In genomic region chr20:62580733-62581132, GRCh38 we compare ENCODE assay signal across 17 cellular contexts.
DNase-seq lines count a peak whose midpoint lies in the region; ATAC-seq, FAIRE-seq and TF ChIP-seq lines count a peak whose summit lies in the region.
"Had no signal": no experiment of that assay in that cellular context is flagged by ENCODE, and none has a peak within 500 bp of the region (broad histone marks: within the 10 kb centered on the region; RNA-seq: fewer than 3 reads in every experiment).

No MANE protein-coding gene starts in this region.

- in situ Hi-C loops in HepG2 (cut with HindIII; ENCODE audit: extremely low pct_ligation_motif_present, low pct_unique_long_range_greater_than_20kb): no loop called here

- H3K36me3 ChIP-seq in HepG2 (replicated peaks in 1 of 2; ENCODE audit: control insufficient read depth in 1 of 2, insufficient read depth in 2 of 2, low read length in 2 of 2) (no peaks in the 10 kb centered on the region), right lobe of liver (no peaks in the 10 kb centered on the region), PC-3 (ENCODE audit: low read depth, low read length) (no peaks in the 10 kb centered on the region)
- H3K36me3 ChIP-seq: HAP-1 had no signal

- no peak for TF ChIP-seq EP300 in HepG2 (IDR thresholded peaks at IDR 0.05; ENCODE audit: low read depth in 2 of 2, low read length in 2 of 2)
- TF ChIP-seq EP300 in HepG2 (CRISPR knock-in tag; IDR thresholded peaks at IDR 0.05; ENCODE audit: borderline replicate concordance): no peak

- CTCF ChIA-PET in HepG2 (lab: Yijun Ruan, JAX; ENCODE audit: low intra/inter-chr PET ratio, low total read pairs): no interaction called here
- CTCF ChIA-PET in PC-3 (lab: Charles Lee): no interaction called here

- DNase-seq in HepG2 (ENCODE audit: low spot score) (no peak), right lobe of liver (no peak), PC-3 (no peak), SW480 (ENCODE audit: low spot score) (peak; percentile 38), NCI-H1436 (lab: John Stamatoyannopoulos, UW) (no peak), NCI-H526 (lab: John Stamatoyannopoulos, UW) (no peak)
- no peak for DNase-seq in activated CD4-positive, alpha-beta T cell treated with anti-CD3 and anti-CD28 coated beads for 48 hours
- DNase-seq: CD8-positive, alpha-beta T cell; COR-L47; DND-41; GDM1; GOT3; HFFc6 had no signal

- no peaks in the 10 kb centered on the region for H3K9me3 ChIP-seq in HepG2 (ENCODE audit: low read length)
- no peaks in the 10 kb centered on the region for H3K9me3 ChIP-seq in right lobe of liver
- no peaks in the 10 kb centered on the region for H3K9me3 ChIP-seq in PC-3 (ENCODE audit: low read length)
- H3K9me3 ChIP-seq: HAP-1 had no signal

- H4K20me1 ChIP-seq in HepG2 (ENCODE audit: insufficient read depth, low read length) (peaks cover 27% of the 10 kb centered on the region; the same call in 1 of the 2 replicates), PC-3 (ENCODE audit: low read length) (no peaks in the 10 kb centered on the region)

- no peak for TF ChIP-seq RAD21 in HepG2 (CRISPR knock-in tag; IDR thresholded peaks at IDR 0.05)

- H3F3A ChIP-seq in PC-3 (ENCODE audit: low read length, unreplicated experiment): no peaks in the 10 kb centered on the region

- intact Hi-C loops in HepG2 (cut with micrococcal nuclease; ENCODE audit: unreplicated experiment) (loop anchor here (5.0 kb wide), 1 partner anchor 58 kb away; no protein-coding TSS in a partner anchor), right lobe of liver (cut with DNase I) (no loop called here), PC-3 (cut with micrococcal nuclease) (no loop called here)

- H2AFZ ChIP-seq in HepG2 (ENCODE audit: low read length): no peak overlapping the region
- H2AFZ ChIP-seq in PC-3 (ENCODE audit: low read length): no peak overlapping the region

- H3K4me3 ChIP-seq in HepG2 (replicated peaks in 1 of 3; ENCODE audit: insufficient read depth in 1 of 3, low read depth in 2 of 3, low read length in 3 of 3): no peak overlapping the region
- no peak overlapping the region for H3K4me3 ChIP-seq in right lobe of liver
- no peak overlapping the region for H3K4me3 ChIP-seq in PC-3 (ENCODE audit: low read length)
- H3K4me3 ChIP-seq: HAP-1 had no signal

- H3K9me2 ChIP-seq in PC-3 (replicated peaks; ENCODE audit: low read length): no peaks in the 10 kb centered on the region

- H3K4me1 ChIP-seq in HepG2 (ENCODE audit: insufficient read depth, low read length) (no peaks in the 10 kb centered on the region), right lobe of liver (no peaks in the 10 kb centered on the region), PC-3 (ENCODE audit: insufficient read depth, low read length) (no peaks in the 10 kb centered on the region)
- H3K4me1 ChIP-seq: HAP-1 had no signal

- no peak for FAIRE-seq in HepG2 (lab: Jason Lieb, UNC)
- FAIRE-seq: D721Med, GM12892, GM19239 had no signal

- no peak for TF ChIP-seq CTCF in HepG2 (CRISPR knock-in tag; IDR thresholded peaks at IDR 0.05)
- TF ChIP-seq CTCF in right lobe of liver (IDR thresholded peaks at IDR 0.05): no peak
- no peak for TF ChIP-seq CTCF in PC-3 (conservative IDR thresholded peaks at IDR 0.05; ENCODE audit: low read depth, low read length)

- WGBS in HepG2 (ENCODE audit: low lambda C conversion rate): 24% methylated on average over 9 of the region's 12 CpGs
- WGBS in right lobe of liver (ENCODE audit: insufficient coverage, low coverage, low lambda C conversion rate, missing lambda C conversion rate): 100% methylated on average over 2 of the region's 12 CpGs

- TF ChIP-seq POLR2A in HepG2 (IDR thresholded peaks at IDR 0.05; ENCODE audit: insufficient read depth in 1 of 2, low read depth in 2 of 2, low read length in 2 of 2): no peak
- no peak for TF ChIP-seq POLR2A in right lobe of liver (IDR thresholded peaks at IDR 0.05)

- no peak overlapping the region for H3K9ac ChIP-seq in HepG2 (ENCODE audit: insufficient read depth, low read depth, low read length)
- no peak overlapping the region for H3K9ac ChIP-seq in PC-3 (ENCODE audit: low read length)

- H3K79me2 ChIP-seq in HepG2 (ENCODE audit: insufficient read depth, low read length) (no peaks in the 10 kb centered on the region), PC-3 (ENCODE audit: low read length) (no peaks in the 10 kb centered on the region)

- ATAC-seq in HepG2: peak; percentile 5; the same call in 1 of the 3 replicates
- ATAC-seq in right lobe of liver: no peak
- peak; percentile 4; the same call in 1 of the 2 replicates for ATAC-seq in PC-3
- ATAC-seq: CD8-positive, alpha-beta T cell had no signal

- no peak overlapping the region for H3K4me2 ChIP-seq in HepG2 (ENCODE audit: low read depth, low read length)
- no peak overlapping the region for H3K4me2 ChIP-seq in PC-3 (ENCODE audit: low read length)

- H3K27me3 ChIP-seq in HepG2 (ENCODE audit: control insufficient read depth in 1 of 2, insufficient read depth in 2 of 2, low read length in 2 of 2) (peaks cover 11 to 93% of the 10 kb centered on the region in 2 experiments), right lobe of liver (peaks cover 0 to 20% of the 10 kb centered on the region in 2 donors), PC-3 (ENCODE audit: low read length) (peaks cover 64% of the 10 kb centered on the region)

- H3K27ac ChIP-seq in HepG2 (ENCODE audit: extremely low read length, insufficient read depth, low read length): no peak overlapping the region
- H3K27ac ChIP-seq in right lobe of liver: no peak overlapping the region
- no peak overlapping the region for H3K27ac ChIP-seq in PC-3 (ENCODE audit: low read length)

- POLR2A ChIA-PET in HepG2 (lab: Yijun Ruan, JAX) (no interaction called here), PC-3 (lab: Charles Lee; ENCODE audit: unreplicated experiment) (no interaction called here)

- no TSS peak for BruUV-seq in HepG2 (replicated peaks; lab: Mats Ljungman, UMichigan)
- BruUV-seq in PC-3 (replicated peaks; lab: Mats Ljungman, UMichigan): no TSS peak

TF ChIP-seq in HepG2, 621 proteins besides CTCF, POLR2A, EP300 and RAD21:
- TF ChIP-seq MYC (CRISPR knock-in tag; IDR thresholded peaks at IDR 0.05; ENCODE audit: borderline replicate concordance) (0 out of 2 replicates have a peak, but pooled peaks have one; percentile 7), ZNF121 (CRISPR knock-in tag; IDR thresholded peaks at IDR 0.05) (no peak)

Comparison
In these comparisons a context has a peak if more than half of its experiments do, and no peak if none do; other contexts are left out.
1. ATAC-seq: peak in HepG2 (single experiment) and PC-3 (single experiment); none in right lobe of liver (0 of 4).